1 cellular context compared by ENCODE assay signal in the genomic region with DNA sequence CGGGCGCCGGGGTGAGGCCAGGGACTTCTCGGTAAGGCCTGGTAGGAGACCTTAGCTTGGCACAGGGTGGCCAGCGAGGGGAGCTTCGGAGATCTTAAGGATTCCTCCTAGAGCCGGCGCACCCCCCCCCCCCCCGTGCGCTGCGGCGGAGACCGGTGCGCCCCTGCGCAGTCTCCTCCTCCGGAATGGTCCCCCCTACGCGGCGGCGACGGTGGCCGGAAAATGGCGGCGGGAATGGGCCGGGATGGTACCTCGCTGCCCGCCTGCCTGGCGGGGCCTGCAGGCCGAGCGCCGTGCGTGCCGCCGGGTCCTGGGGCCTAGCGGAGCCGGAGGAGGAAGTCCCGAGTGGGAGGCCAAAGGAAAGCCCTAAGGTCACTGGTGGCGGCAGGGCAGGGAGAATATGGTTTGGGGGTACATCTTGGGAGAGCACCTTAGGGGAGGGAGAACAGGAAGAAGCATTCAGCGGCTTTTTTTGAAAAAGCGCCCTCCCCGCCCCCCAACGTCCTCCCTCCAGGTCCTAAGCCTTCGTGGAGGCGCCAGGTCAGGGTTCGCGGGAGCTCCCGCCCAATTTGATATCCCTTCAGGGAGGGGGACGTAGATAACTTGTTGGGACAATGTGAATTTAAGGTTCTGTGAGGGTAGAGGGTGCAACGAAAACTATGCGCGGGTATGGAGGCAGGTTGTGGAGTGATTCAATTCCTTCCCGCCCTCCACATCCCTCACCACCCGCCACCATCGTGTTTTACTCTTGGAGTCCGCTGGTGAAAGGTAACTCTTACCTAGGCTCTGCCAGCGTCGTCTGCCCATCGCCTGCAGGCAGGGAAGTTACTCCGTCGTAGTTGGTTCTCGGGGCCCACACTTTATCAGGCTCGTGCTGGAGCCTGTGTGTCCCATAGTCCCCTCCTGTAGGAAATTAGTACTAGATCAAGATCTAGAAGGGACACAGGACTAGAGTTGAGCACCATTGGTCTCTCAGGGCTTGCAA.
TF ChIP-seq lines count a peak whose summit lies in the region.

No MANE protein-coding gene starts in this region.

TF ChIP-seq in HCT116, 20 proteins besides CTCF, POLR2A, EP300 and RAD21 (continued from another document):
- TF ChIP-seq, protein P1, sequence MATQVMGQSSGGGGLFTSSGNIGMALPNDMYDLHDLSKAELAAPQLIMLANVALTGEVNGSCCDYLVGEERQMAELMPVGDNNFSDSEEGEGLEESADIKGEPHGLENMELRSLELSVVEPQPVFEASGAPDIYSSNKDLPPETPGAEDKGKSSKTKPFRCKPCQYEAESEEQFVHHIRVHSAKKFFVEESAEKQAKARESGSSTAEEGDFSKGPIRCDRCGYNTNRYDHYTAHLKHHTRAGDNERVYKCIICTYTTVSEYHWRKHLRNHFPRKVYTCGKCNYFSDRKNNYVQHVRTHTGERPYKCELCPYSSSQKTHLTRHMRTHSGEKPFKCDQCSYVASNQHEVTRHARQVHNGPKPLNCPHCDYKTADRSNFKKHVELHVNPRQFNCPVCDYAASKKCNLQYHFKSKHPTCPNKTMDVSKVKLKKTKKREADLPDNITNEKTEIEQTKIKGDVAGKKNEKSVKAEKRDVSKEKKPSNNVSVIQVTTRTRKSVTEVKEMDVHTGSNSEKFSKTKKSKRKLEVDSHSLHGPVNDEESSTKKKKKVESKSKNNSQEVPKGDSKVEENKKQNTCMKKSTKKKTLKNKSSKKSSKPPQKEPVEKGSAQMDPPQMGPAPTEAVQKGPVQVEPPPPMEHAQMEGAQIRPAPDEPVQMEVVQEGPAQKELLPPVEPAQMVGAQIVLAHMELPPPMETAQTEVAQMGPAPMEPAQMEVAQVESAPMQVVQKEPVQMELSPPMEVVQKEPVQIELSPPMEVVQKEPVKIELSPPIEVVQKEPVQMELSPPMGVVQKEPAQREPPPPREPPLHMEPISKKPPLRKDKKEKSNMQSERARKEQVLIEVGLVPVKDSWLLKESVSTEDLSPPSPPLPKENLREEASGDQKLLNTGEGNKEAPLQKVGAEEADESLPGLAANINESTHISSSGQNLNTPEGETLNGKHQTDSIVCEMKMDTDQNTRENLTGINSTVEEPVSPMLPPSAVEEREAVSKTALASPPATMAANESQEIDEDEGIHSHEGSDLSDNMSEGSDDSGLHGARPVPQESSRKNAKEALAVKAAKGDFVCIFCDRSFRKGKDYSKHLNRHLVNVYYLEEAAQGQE (IDR thresholded peaks at IDR 0.05; ENCODE audit: low read depth), result no peak
- TF ChIP-seq ZNF274 (IDR thresholded peaks at IDR 0.05; ENCODE audit: low read depth, low read length) (no peak), YY1 (IDR thresholded peaks at IDR 0.05; ENCODE audit: extremely low read depth, insufficient replicate concordance, low read depth, low read length) (no peak), SIN3A (IDR thresholded peaks at IDR 0.05; ENCODE audit: low read depth) (0 out of 2 replicates have a peak, but pooled peaks have one; percentile 41), CBX3 (IDR thresholded peaks at IDR 0.05; ENCODE audit: low read depth) (no peak), ZFX (IDR thresholded peaks at IDR 0.05) (peak; percentile 87), ELF1 (IDR thresholded peaks at IDR 0.05; ENCODE audit: borderline replicate concordance, low read depth) (no peak), EZH2 (IDR thresholded peaks at IDR 0.05) (no peak), JUND (IDR thresholded peaks at IDR 0.05) (no peak), POLR2AphosphoS5 (IDR thresholded peaks at IDR 0.05; ENCODE audit: low read depth, low read length) (no peak), EGR1 (IDR thresholded peaks at IDR 0.05; ENCODE audit: low read depth) (no peak), FOSL1 (IDR thresholded peaks at IDR 0.05; ENCODE audit: low read depth) (no peak), SP1 (IDR thresholded peaks at IDR 0.05; ENCODE audit: low read depth) (no peak), CEBPB (IDR thresholded peaks at IDR 0.05; ENCODE audit: low read depth) (no peak), SRF (IDR thresholded peaks at IDR 0.05; ENCODE audit: low read depth) (no peak), EZH2phosphoT487 (IDR thresholded peaks at IDR 0.05; ENCODE audit: borderline replicate concordance) (no peak)
- TF ChIP-seq, protein P2, sequence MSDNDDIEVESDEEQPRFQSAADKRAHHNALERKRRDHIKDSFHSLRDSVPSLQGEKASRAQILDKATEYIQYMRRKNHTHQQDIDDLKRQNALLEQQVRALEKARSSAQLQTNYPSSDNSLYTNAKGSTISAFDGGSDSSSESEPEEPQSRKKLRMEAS (IDR thresholded peaks at IDR 0.05), result 0 out of 2 replicates have a peak, but pooled peaks have one; percentile 4
- TF ChIP-seq, protein P3, sequence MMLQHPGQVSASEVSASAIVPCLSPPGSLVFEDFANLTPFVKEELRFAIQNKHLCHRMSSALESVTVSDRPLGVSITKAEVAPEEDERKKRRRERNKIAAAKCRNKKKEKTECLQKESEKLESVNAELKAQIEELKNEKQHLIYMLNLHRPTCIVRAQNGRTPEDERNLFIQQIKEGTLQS (IDR thresholded peaks at IDR 0.05), result no peak
- TF ChIP-seq, protein P4, sequence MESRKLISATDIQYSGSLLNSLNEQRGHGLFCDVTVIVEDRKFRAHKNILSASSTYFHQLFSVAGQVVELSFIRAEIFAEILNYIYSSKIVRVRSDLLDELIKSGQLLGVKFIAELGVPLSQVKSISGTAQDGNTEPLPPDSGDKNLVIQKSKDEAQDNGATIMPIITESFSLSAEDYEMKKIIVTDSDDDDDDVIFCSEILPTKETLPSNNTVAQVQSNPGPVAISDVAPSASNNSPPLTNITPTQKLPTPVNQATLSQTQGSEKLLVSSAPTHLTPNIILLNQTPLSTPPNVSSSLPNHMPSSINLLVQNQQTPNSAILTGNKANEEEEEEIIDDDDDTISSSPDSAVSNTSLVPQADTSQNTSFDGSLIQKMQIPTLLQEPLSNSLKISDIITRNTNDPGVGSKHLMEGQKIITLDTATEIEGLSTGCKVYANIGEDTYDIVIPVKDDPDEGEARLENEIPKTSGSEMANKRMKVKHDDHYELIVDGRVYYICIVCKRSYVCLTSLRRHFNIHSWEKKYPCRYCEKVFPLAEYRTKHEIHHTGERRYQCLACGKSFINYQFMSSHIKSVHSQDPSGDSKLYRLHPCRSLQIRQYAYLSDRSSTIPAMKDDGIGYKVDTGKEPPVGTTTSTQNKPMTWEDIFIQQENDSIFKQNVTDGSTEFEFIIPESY (IDR thresholded peaks at IDR 0.05; ENCODE audit: extremely low read depth, insufficient replicate concordance, low read length), result no peak
